In genomic region chr16:2926660-2927646, GRCh38 we compare ENCODE assay signal across 8 cellular contexts.
A peak's percentile ranks its signal among the peaks of the same experiment; 100 is the strongest.
DNase-seq lines count a peak whose midpoint lies in the region; ATAC-seq and TF ChIP-seq lines count a peak whose summit lies in the region.

No MANE protein-coding gene starts in this region.

- H3K27ac ChIP-seq in OCI-LY3 (ENCODE audit: low read length) (no peak overlapping the region), muscle layer of colon (ENCODE audit: low read depth, low read length) (no peak overlapping the region)

- H3K9me3 ChIP-seq in OCI-LY3 (ENCODE audit: insufficient read depth, low read length) (no peaks in the 10 kb centered on the region), muscle layer of colon (ENCODE audit: low read length) (no peaks in the 10 kb centered on the region)

- peak overlapping the region; percentile 18; the same call in 1 of the 2 replicates for H2AFZ ChIP-seq in OCI-LY3 (ENCODE audit: low read depth, low read length)

- H3K9ac ChIP-seq in OCI-LY3 (ENCODE audit: low read length) (peak overlapping the region; percentile 11), muscle layer of colon (ENCODE audit: low read length) (no peak overlapping the region)

- in situ Hi-C loops in KBM-7 (cut with MboI; ENCODE audit: low pct_unique_long_range_greater_than_20kb, low sequenced_read_pairs): no loop called here

- H3K4me1 ChIP-seq in OCI-LY3 (ENCODE audit: low read length): peaks cover 10% of the 10 kb centered on the region
- H3K4me1 ChIP-seq in muscle layer of colon (ENCODE audit: insufficient read depth, low read length): no peaks in the 10 kb centered on the region

- no peaks in the 10 kb centered on the region for H4K20me1 ChIP-seq in OCI-LY3 (ENCODE audit: insufficient read depth, low read length)

- DNase-seq in GM03348 (ENCODE audit: low spot score): peak; percentile 85
- peak; percentile 93 for DNase-seq in KBM-7
- peak; percentile 87 for DNase-seq in activated CD8-positive, alpha-beta memory T cell treated with anti-CD3 and anti-CD28 coated beads, Interleukin-2, amount 50 U/mL, for 4 hours
- peak; percentile 75 for DNase-seq in epidermal melanocyte (ENCODE audit: insufficient read length, low spot score)
- DNase-seq in stimulated activated CD8-positive, alpha-beta memory T cell treated with anti-CD3 and anti-CD28 coated beads, Interleukin-4, amount 100 ng/mL, for 1 hour (ENCODE audit: low read depth in 2 of 2, low spot score in 1 of 2): peak; percentile 74 to 78

- no peak for ATAC-seq in HG02938 (IDR thresholded peaks at IDR 0.05; ENCODE audit: unreplicated experiment)

- H3K27me3 ChIP-seq in OCI-LY3 (ENCODE audit: low read depth, low read length) (no peaks in the 10 kb centered on the region), muscle layer of colon (ENCODE audit: control insufficient read depth in 1 of 2, insufficient read depth in 2 of 2, low read length in 2 of 2) (no peaks in the 10 kb centered on the region)

- peak; percentile 91 for TF ChIP-seq CTCF in OCI-LY3 (IDR thresholded peaks at IDR 0.05; ENCODE audit: low read depth, low read length)

- H3K36me3 ChIP-seq in OCI-LY3 (replicated peaks; ENCODE audit: low read depth, low read length) (no peaks in the 10 kb centered on the region), muscle layer of colon (ENCODE audit: insufficient read depth, low read length) (peaks cover 5% of the 10 kb centered on the region)

- peak overlapping the region; percentile 87 for H3K4me2 ChIP-seq in OCI-LY3 (ENCODE audit: low read length)

- no peaks in the 10 kb centered on the region for H3K79me2 ChIP-seq in OCI-LY3 (ENCODE audit: low read length)

- H3K4me3 ChIP-seq in OCI-LY3 (ENCODE audit: low read length): peak overlapping the region; percentile 63
- H3K4me3 ChIP-seq in muscle layer of colon (ENCODE audit: low read depth in 1 of 2, low read length in 2 of 2): peak overlapping the region; percentile 27 to 35
